Comparison of ENCODE assay signal across 27 cellular contexts in genomic region chr4:71978192-71978845, GRCh38. TPM values are rescaled to one million over a fixed set of nuclear protein-coding genes. Genes with fewer than 3 reads are reported as not detected.
"Had no signal": no experiment of that assay in that cellular context is flagged by ENCODE, and none has a peak within 500 bp of the region (broad histone marks: within the 10 kb centered on the region; RNA-seq: fewer than 3 reads in every experiment).

No MANE protein-coding gene starts in this region.

- H3K9me3 Mint-ChIP-seq: activated B cell treated with CpG ODN at 0.5 μM for 24 hours; activated naive CD4-positive, alpha-beta T cell treated with anti-CD3 and anti-CD28 coated beads for 36 hours; brain; naive B cell; stimulated activated effector memory CD8-positive, alpha-beta T cell treated with anti-CD3 and anti-CD28 coated beads, Interleukin-12 subunit alpha, Interleukin-12 subunit beta, amount 100 ng/mL, for 72 hours; stimulated activated naive CD8-positive, alpha-beta T cell treated with anti-CD3 and anti-CD28 coated beads, Interleukin-15, amount 100 ng/mL, for 72 hours; T-helper 1 cell treated with Interleukin-12 subunit alpha and Interleukin-12 subunit beta and Interleukin-4 antibody, amounts not matched to agents 30 μg/mL and 1 μg/mL, for 36 hours had no signal

- H3K4me1 Mint-ChIP-seq: activated B cell treated with CpG ODN at 0.5 μM for 24 hours; activated CD4-positive, alpha-beta T cell treated with anti-CD3 and anti-CD28 coated beads for 36 hours; brain; naive B cell; stimulated activated effector memory CD8-positive, alpha-beta T cell treated with anti-CD3 and anti-CD28 coated beads, Interleukin-12 subunit alpha, Interleukin-12 subunit beta, amount 100 ng/mL, for 72 hours; stimulated activated naive CD8-positive, alpha-beta T cell treated with anti-CD3 and anti-CD28 coated beads, Interleukin-15, amount 100 ng/mL, for 72 hours had no signal

- H3K4me3 Mint-ChIP-seq: activated B cell treated with CpG ODN at 0.5 μM for 24 hours; activated CD4-positive, alpha-beta T cell treated with anti-CD3 and anti-CD28 coated beads for 36 hours; activated naive CD4-positive, alpha-beta T cell treated with anti-CD3 and anti-CD28 coated beads for 36 hours; brain; naive B cell; stimulated activated effector memory CD8-positive, alpha-beta T cell treated with anti-CD3 and anti-CD28 coated beads, Interleukin-12 subunit alpha, Interleukin-12 subunit beta, amount 100 ng/mL, for 72 hours; stimulated activated naive CD8-positive, alpha-beta T cell treated with anti-CD3 and anti-CD28 coated beads, Interleukin-15, amount 100 ng/mL, for 72 hours; T-helper 1 cell treated with Interleukin-12 subunit alpha and Interleukin-12 subunit beta and Interleukin-4 antibody, amounts not matched to agents 30 μg/mL and 1 μg/mL, for 36 hours had no signal

- ATAC-seq: activated CD4-positive, alpha-beta T cell treated with anti-CD3 and anti-CD28 coated beads for 36 hours; gastroesophageal sphincter; heart left ventricle; left cardiac atrium; lower lobe of right lung; right lobe of liver; stimulated activated effector memory CD8-positive, alpha-beta T cell treated with anti-CD3 and anti-CD28 coated beads, Interleukin-12 subunit alpha, Interleukin-12 subunit beta, amount 100 ng/mL, for 72 hours; stimulated activated naive CD8-positive, alpha-beta T cell treated with anti-CD3 and anti-CD28 coated beads, Interleukin-15, amount 100 ng/mL, for 72 hours had no signal

- H3K27ac Mint-ChIP-seq: activated B cell treated with CpG ODN at 0.5 μM for 24 hours; activated CD4-positive, alpha-beta T cell treated with anti-CD3 and anti-CD28 coated beads for 36 hours; activated naive CD4-positive, alpha-beta T cell treated with anti-CD3 and anti-CD28 coated beads for 36 hours; brain; stimulated activated effector memory CD8-positive, alpha-beta T cell treated with anti-CD3 and anti-CD28 coated beads, Interleukin-12 subunit alpha, Interleukin-12 subunit beta, amount 100 ng/mL, for 72 hours; stimulated activated naive CD8-positive, alpha-beta T cell treated with anti-CD3 and anti-CD28 coated beads, Interleukin-15, amount 100 ng/mL, for 72 hours; T-helper 1 cell treated with Interleukin-12 subunit alpha and Interleukin-12 subunit beta and Interleukin-4 antibody, amounts not matched to agents 30 μg/mL and 1 μg/mL, for 36 hours had no signal

- DNase-seq: activated B cell treated with CpG ODN at 0.5 μM for 24 hours; activated CD4-positive, alpha-beta T cell treated with anti-CD3 and anti-CD28 coated beads for 36 hours; activated CD4-positive, alpha-beta T cell treated with anti-CD3 and anti-CD28 coated beads, Interleukin-2, amount 50 U/mL, for 4 hours; activated CD8-positive, alpha-beta memory T cell treated with anti-CD3 and anti-CD28 coated beads, Interleukin-2, amount 50 U/mL, for 48 hours; activated naive CD4-positive, alpha-beta T cell treated with anti-CD3 and anti-CD28 coated beads for 36 hours; activated T-cell treated with anti-CD3 and anti-CD28 coated beads, Interleukin-2, amount 50 U/mL, for 48 hours; aorta; dorsolateral prefrontal cortex; esophagus squamous epithelium; heart left ventricle; islet precursor cell; left cardiac atrium; lower lobe of right lung; naive B cell; nucleus accumbens; right lobe of liver; stimulated activated CD4-positive, alpha-beta T cell treated with anti-CD3 and anti-CD28 coated beads, Interleukin-2, amount 100 ng/mL, for 24 hours; stimulated activated naive CD8-positive, alpha-beta T cell treated with anti-CD3 and anti-CD28 coated beads, Interleukin-15, amount 100 ng/mL, for 72 hours; T1000; tibial artery had no signal

- H3K27me3 Mint-ChIP-seq: activated B cell treated with CpG ODN at 0.5 μM for 24 hours; activated CD4-positive, alpha-beta T cell treated with anti-CD3 and anti-CD28 coated beads for 36 hours; naive B cell; stimulated activated naive CD8-positive, alpha-beta T cell treated with anti-CD3 and anti-CD28 coated beads, Interleukin-15, amount 100 ng/mL, for 72 hours had no signal

- H3K36me3 Mint-ChIP-seq: brain; naive B cell; stimulated activated effector memory CD8-positive, alpha-beta T cell treated with anti-CD3 and anti-CD28 coated beads, Interleukin-12 subunit alpha, Interleukin-12 subunit beta, amount 100 ng/mL, for 72 hours had no signal

RNA-seq across cellular contexts. Expression of gene NPFFR2, which starts 53.5 kb away (rescaled TPM):
- total RNA-seq: activated B cell treated with CpG ODN at 0.5 μM for 24 hours; activated CD4-positive, alpha-beta T cell treated with anti-CD3 and anti-CD28 coated beads for 36 hours; activated CD8-positive, alpha-beta memory T cell treated with anti-CD3 and anti-CD28 coated beads for 36 hours; activated naive CD4-positive, alpha-beta T cell treated with anti-CD3 and anti-CD28 coated beads for 36 hours; aorta; cardiac septum; esophagus squamous epithelium; left cardiac atrium; lower lobe of right lung; mesenteric fat pad; right lobe of liver had no signal
